Comparison of ENCODE assay signal across 14 cellular contexts in the genomic region with DNA sequence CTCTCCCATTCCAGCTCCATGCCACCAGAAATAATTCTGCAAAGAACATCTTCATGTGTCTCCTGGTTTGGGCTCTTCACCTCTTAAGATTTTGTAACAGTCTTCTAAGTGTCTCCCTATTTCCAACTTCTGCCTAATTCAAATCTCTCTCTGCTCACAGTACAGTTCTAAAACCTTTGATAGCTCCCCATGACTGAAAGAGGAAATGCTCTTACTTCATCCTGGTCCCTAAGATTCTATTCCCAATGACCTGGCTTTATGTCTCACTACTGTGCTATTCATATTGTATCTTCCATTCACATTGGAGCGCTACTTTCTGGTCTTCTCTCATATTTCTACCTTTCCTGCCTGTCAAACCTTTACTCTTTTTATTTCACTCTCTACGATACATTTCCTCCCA. TPM values are rescaled to one million over a fixed set of nuclear protein-coding genes. Genes with fewer than 3 reads are reported as not detected.
A peak's percentile ranks its signal among the peaks of the same experiment; 100 is the strongest.
DNase-seq lines count a peak whose midpoint lies in the region; ATAC-seq and TF ChIP-seq lines count a peak whose summit lies in the region.
"Had no signal": no experiment of that assay in that cellular context is flagged by ENCODE, and none has a peak within 500 bp of the region (broad histone marks: within the 10 kb centered on the region; RNA-seq: fewer than 3 reads in every experiment).

No MANE protein-coding gene starts in this region.

- BruUV-seq in Panc1 (replicated peaks; lab: Mats Ljungman, UMichigan), result TSS peak; percentile 77

- peaks cover 5% of the 10 kb centered on the region for H3K9me3 Mint-ChIP-seq in activated naive CD4-positive, alpha-beta T cell treated with anti-CD3 and anti-CD28 coated beads, Interleukin-2, amount 50 U/mL, for 24 hours
- H3K9me3 Mint-ChIP-seq in glutamatergic neuron (ENCODE audit: unreplicated experiment), result peaks cover 10% of the 10 kb centered on the region

- DNase-seq in activated naive CD4-positive, alpha-beta T cell treated with anti-CD3 and anti-CD28 coated beads, Interleukin-2, amount 50 U/mL, for 16 hours, result no peak
- DNase-seq in Panc1 (ENCODE audit: low read depth, low spot score) (no peak), glutamatergic neuron (no peak), testis (no peak), breast epithelium (ENCODE audit: low spot score in 2 of 2) (no peak)
- DNase-seq: foreskin melanocyte, NCI-H1048, posterior cingulate gyrus had no signal

- peak overlapping the region; percentile 48 for H3K27ac Mint-ChIP-seq in activated naive CD4-positive, alpha-beta T cell treated with anti-CD3 and anti-CD28 coated beads, Interleukin-2, amount 50 U/mL, for 24 hours
- H3K27ac Mint-ChIP-seq in glutamatergic neuron (ENCODE audit: unreplicated experiment), result no peak overlapping the region

- POLR2A ChIA-PET in Panc1 (lab: Charles Lee), result no interaction called here

- H3K4me1 ChIP-seq in Panc1 (ENCODE audit: control insufficient read depth, insufficient read depth, low read length), result peaks cover 18% of the 10 kb centered on the region
- peaks cover 21% of the 10 kb centered on the region for H3K4me1 ChIP-seq in thymus (ENCODE audit: control insufficient read depth, insufficient read depth, low read length)
- peaks cover 23% of the 10 kb centered on the region for H3K4me1 ChIP-seq in testis
- H3K4me1 ChIP-seq in breast epithelium, result no peaks in the 10 kb centered on the region

- no peak for TF ChIP-seq POLR2A in GM18505 (IDR thresholded peaks at IDR 0.05; ENCODE audit: borderline replicate concordance, extremely low read depth, insufficient read depth, insufficient read length)
- no peak for TF ChIP-seq POLR2A in testis (IDR thresholded peaks at IDR 0.05)
- no peak for TF ChIP-seq POLR2A in breast epithelium (IDR thresholded peaks at IDR 0.05)

- no peaks in the 10 kb centered on the region for H3K27me3 ChIP-seq in Panc1 (ENCODE audit: control insufficient read depth, insufficient read depth, low read length)
- H3K27me3 ChIP-seq in thymus (ENCODE audit: control insufficient read depth, insufficient read depth), result no peaks in the 10 kb centered on the region
- no peaks in the 10 kb centered on the region for H3K27me3 ChIP-seq in testis
- no peaks in the 10 kb centered on the region for H3K27me3 ChIP-seq in breast epithelium
- H3K27me3 ChIP-seq: tibial nerve had no signal

- peaks cover 3% of the 10 kb centered on the region; the same call in 1 of the 2 replicates for H3K9me3 ChIP-seq in Panc1 (ENCODE audit: control insufficient read depth, insufficient read depth, low read depth, low read length)
- no peaks in the 10 kb centered on the region for H3K9me3 ChIP-seq in thymus (ENCODE audit: control insufficient read depth)
- H3K9me3 ChIP-seq in testis, result no peaks in the 10 kb centered on the region
- H3K9me3 ChIP-seq in breast epithelium, result no peaks in the 10 kb centered on the region

- H3K4me3 ChIP-seq in Panc1 (ENCODE audit: low read depth in 2 of 2, low read length in 2 of 2) (no peak overlapping the region), thymus (ENCODE audit: low read length) (peak overlapping the region; percentile 7), testis (no peak overlapping the region), breast epithelium (no peak overlapping the region)

- H3K27ac ChIP-seq in Panc1 (ENCODE audit: low read length) (peak overlapping the region; percentile 98), thymus (ENCODE audit: low read depth) (peak overlapping the region; percentile 33), testis (no peak overlapping the region), breast epithelium (peak overlapping the region in 1 of 2 donors; percentile 97)

- no peaks in the 10 kb centered on the region for H3K27me3 Mint-ChIP-seq in activated naive CD4-positive, alpha-beta T cell treated with anti-CD3 and anti-CD28 coated beads, Interleukin-2, amount 50 U/mL, for 24 hours
- H3K27me3 Mint-ChIP-seq in glutamatergic neuron (ENCODE audit: unreplicated experiment), result peaks cover 8% of the 10 kb centered on the region
- H3K27me3 Mint-ChIP-seq: central memory CD8-positive, alpha-beta T cell had no signal

- no peak for ATAC-seq in Panc1
- no peak for ATAC-seq in GM18505 (IDR thresholded peaks at IDR 0.05; ENCODE audit: unreplicated experiment)
- ATAC-seq: GM12878 had no signal

- no peak for TF ChIP-seq CTCF in Panc1 (IDR thresholded peaks at IDR 0.05)
- TF ChIP-seq CTCF in glutamatergic neuron (IDR thresholded peaks at IDR 0.05; ENCODE audit: partially characterized antibody, unreplicated experiment), result no peak
- TF ChIP-seq CTCF in testis (IDR thresholded peaks at IDR 0.05), result no peak
- TF ChIP-seq CTCF in breast epithelium (IDR thresholded peaks at IDR 0.05), result no peak

- CTCF ChIA-PET in Panc1 (lab: Charles Lee), result no interaction called here

- in situ Hi-C loops in Panc1 (cut with HindIII; ENCODE audit: low pct_unique_long_range_greater_than_20kb, low sequenced_read_pairs), result no loop called here

- no peaks in the 10 kb centered on the region; the same call in 1 of the 2 replicates for H3K36me3 ChIP-seq in Panc1 (ENCODE audit: control insufficient read depth, insufficient read depth, low read length)
- no peaks in the 10 kb centered on the region for H3K36me3 ChIP-seq in thymus (ENCODE audit: control insufficient read depth, insufficient read depth)
- no peaks in the 10 kb centered on the region for H3K36me3 ChIP-seq in testis (ENCODE audit: low read depth, missing control alignments)
- no peaks in the 10 kb centered on the region for H3K36me3 ChIP-seq in breast epithelium

- WGBS in thymus, result 93% methylated on average over 2 of the region's 2 CpGs
- 80 to 81% methylated on average over 2 of the region's 2 CpGs for WGBS in testis, 2 donors

- H3K36me3 Mint-ChIP-seq in activated naive CD4-positive, alpha-beta T cell treated with anti-CD3 and anti-CD28 coated beads, Interleukin-2, amount 50 U/mL, for 24 hours, result peaks cover 40% of the 10 kb centered on the region
- no peaks in the 10 kb centered on the region for H3K36me3 Mint-ChIP-seq in glutamatergic neuron (ENCODE audit: unreplicated experiment)

- H3K4me3 Mint-ChIP-seq in activated naive CD4-positive, alpha-beta T cell treated with anti-CD3 and anti-CD28 coated beads, Interleukin-2, amount 50 U/mL, for 24 hours, result peak overlapping the region; percentile 59
- H3K4me3 Mint-ChIP-seq in glutamatergic neuron (ENCODE audit: unreplicated experiment), result peak overlapping the region; percentile 40

- peaks cover 54% of the 10 kb centered on the region for H3K4me1 Mint-ChIP-seq in activated naive CD4-positive, alpha-beta T cell treated with anti-CD3 and anti-CD28 coated beads, Interleukin-2, amount 50 U/mL, for 24 hours
- peaks cover 3% of the 10 kb centered on the region for H3K4me1 Mint-ChIP-seq in glutamatergic neuron (ENCODE audit: low read depth, unreplicated experiment)

- intact Hi-C loops in Panc1 (cut with micrococcal nuclease; ENCODE audit: unreplicated experiment), result no loop called here
- intact Hi-C loops in testis (cut with DNase I; ENCODE audit: low total_unique reads), result no loop called here
- intact Hi-C loops in breast epithelium (cut with DNase I; ENCODE audit: low total_unique reads), result no loop called here

RNA-seq across cellular contexts. Expression of gene AMN1, which starts 1.6 kb away (rescaled TPM):
- total RNA-seq in Panc1 (2021; ENCODE audit: unreplicated experiment), result 16.4 TPM
- 11.0 TPM for polyA plus RNA-seq in Panc1 (2012; ENCODE audit: insufficient read length)
- 12.6 TPM for total RNA-seq in glutamatergic neuron (ENCODE audit: unreplicated experiment)
- 24.4 TPM for polyA plus RNA-seq in thymus
- total RNA-seq in testis, result 10 to 100 TPM; 44.9 to 51.1 TPM
- polyA plus RNA-seq in testis (ENCODE audit: insufficient read depth, low read depth, low replicate concordance), result 127 TPM
- 10 to 100 TPM; 10.9 to 23.7 (median 16.4) TPM for total RNA-seq in breast epithelium

Comparison
In these comparisons a context has a peak if more than half of its experiments do, and no peak if none do; other contexts are left out.
1. H3K27ac ChIP-seq: peak in Panc1 (single experiment) and thymus (single experiment); none in testis (0 of 2).